In the genomic region with DNA sequence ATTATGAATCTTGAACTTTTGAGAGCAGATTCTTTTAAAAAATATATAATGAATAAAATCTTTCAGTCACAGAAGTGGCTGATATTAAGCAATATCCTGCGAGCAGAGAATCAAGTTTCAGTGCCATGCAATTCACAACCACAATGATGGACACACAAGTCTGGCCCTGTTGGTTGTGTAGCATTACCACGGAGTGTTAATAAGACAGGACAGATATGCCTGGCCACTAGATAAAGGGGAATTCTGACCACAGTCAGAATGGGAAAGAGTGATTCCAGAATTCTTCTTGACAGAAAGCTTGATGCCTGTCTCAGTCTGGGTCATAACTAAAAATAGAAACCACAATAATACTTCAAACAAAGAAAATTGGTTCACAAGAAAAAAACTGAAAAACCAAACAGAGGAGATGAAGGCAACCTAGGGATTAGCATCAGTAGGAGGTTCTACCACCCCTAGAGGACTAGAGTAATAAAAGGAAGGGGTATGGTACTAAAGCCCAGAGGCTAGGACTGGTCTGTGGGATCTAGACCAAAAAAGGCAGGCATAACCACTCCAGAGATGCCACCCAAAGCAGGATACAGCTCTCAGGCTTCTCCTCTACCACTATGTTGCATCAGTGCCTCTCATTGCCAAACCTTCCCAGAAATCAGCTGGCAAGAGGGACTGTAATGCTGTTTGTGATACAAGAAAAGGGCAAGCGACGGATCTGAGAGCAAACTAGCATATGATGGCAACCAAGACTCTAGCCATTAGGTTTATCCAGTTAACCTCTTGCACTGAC, we compare ENCODE assay signal across 21 cellular contexts. TPM values are rescaled to one million over a fixed set of nuclear protein-coding genes. Genes with fewer than 3 reads are reported as not detected.
DNase-seq lines count a peak whose midpoint lies in the region; ATAC-seq, FAIRE-seq and TF ChIP-seq lines count a peak whose summit lies in the region.
"Had no signal": no experiment of that assay in that cellular context is flagged by ENCODE, and none has a peak within 500 bp of the region (broad histone marks: within the 10 kb centered on the region; RNA-seq: fewer than 3 reads in every experiment).

No MANE protein-coding gene starts in this region.

- no peak overlapping the region for H3K4me2 ChIP-seq in astrocyte (ENCODE audit: low read length)

- no peak overlapping the region for H3K27ac Mint-ChIP-seq in astrocyte (ENCODE audit: unreplicated experiment)
- H3K27ac Mint-ChIP-seq in activated CD8-positive, alpha-beta memory T cell treated with anti-CD3 and anti-CD28 coated beads, Interleukin-2, amount 10 ng/mL, durations not matched to agents 7 days and 5 days = no peak overlapping the region
- H3K27ac Mint-ChIP-seq: activated naive CD8-positive, alpha-beta T cell treated with anti-CD3 and anti-CD28 coated beads, Interleukin-2, amount 10 ng/mL, durations not matched to agents 7 days and 5 days; activated T-helper 1 cell treated with anti-CD3 and anti-CD28 coated beads, Interleukin-12 subunit alpha, Interleukin-12 subunit beta, Interleukin-2, Interleukin-4 antibody, amounts not matched to agents 30 ng/mL and 10 ng/mL and 1 ng/mL, durations not matched to agents 14 hours and 24 hours and 36 hours; CD4-positive, alpha-beta memory T cell; nephron progenitor cell; stimulated activated naive B cell treated with anti-CD40 and anti-IgM and Interleukin-4, amounts not matched to agents 10 μg/mL and 1 μg/mL and 100 μg/mL, for 72 hours had no signal

- H2AFZ ChIP-seq in astrocyte (ENCODE audit: low read depth, low read length) = no peak overlapping the region

- no peaks in the 10 kb centered on the region for H3K9me3 ChIP-seq in astrocyte (ENCODE audit: insufficient read depth, low read depth, low read length)
- H3K9me3 ChIP-seq in right cardiac atrium (ENCODE audit: control insufficient read depth, low read length) = no peaks in the 10 kb centered on the region
- H3K9me3 ChIP-seq: transverse colon had no signal

- no peak overlapping the region for H3K9ac ChIP-seq in astrocyte (ENCODE audit: low read length)

- ATAC-seq in GM19395 (IDR thresholded peaks at IDR 0.05; ENCODE audit: unreplicated experiment) = peak; percentile 55
- peak; percentile 28 to 38 for ATAC-seq in right cardiac atrium
- no peak for ATAC-seq in activated CD8-positive, alpha-beta memory T cell treated with anti-CD3 and anti-CD28 coated beads, Interleukin-2, amount 10 ng/mL, durations not matched to agents 7 days and 5 days

- H3K27me3 ChIP-seq in astrocyte (ENCODE audit: insufficient read depth, low read length) = no peaks in the 10 kb centered on the region
- H3K27me3 ChIP-seq in right cardiac atrium (ENCODE audit: control insufficient read depth, insufficient read depth) = no peaks in the 10 kb centered on the region
- H3K27me3 ChIP-seq: cardiac muscle cell, transverse colon had no signal

- H3K36me3 Mint-ChIP-seq in astrocyte (ENCODE audit: low read depth, unreplicated experiment) = no peaks in the 10 kb centered on the region
- no peaks in the 10 kb centered on the region for H3K36me3 Mint-ChIP-seq in activated CD8-positive, alpha-beta memory T cell treated with anti-CD3 and anti-CD28 coated beads, Interleukin-2, amount 10 ng/mL, durations not matched to agents 7 days and 5 days
- H3K36me3 Mint-ChIP-seq: activated naive CD8-positive, alpha-beta T cell treated with anti-CD3 and anti-CD28 coated beads, Interleukin-2, amount 10 ng/mL, durations not matched to agents 7 days and 5 days; CD4-positive, alpha-beta memory T cell; stimulated activated naive B cell treated with anti-CD40 and anti-IgM and Interleukin-4, amounts not matched to agents 10 μg/mL and 1 μg/mL and 100 μg/mL, for 72 hours had no signal

- H3K79me2 ChIP-seq in astrocyte (ENCODE audit: insufficient read depth, low read length) = no peaks in the 10 kb centered on the region

- no peaks in the 10 kb centered on the region for H3K36me3 ChIP-seq in astrocyte (ENCODE audit: insufficient read depth, low read length)
- H3K36me3 ChIP-seq: cardiac muscle cell, transverse colon had no signal

- H3K4me1 ChIP-seq in astrocyte (ENCODE audit: insufficient read depth, low read length) (no peaks in the 10 kb centered on the region), right cardiac atrium (ENCODE audit: control insufficient read depth, insufficient read depth, low read length) (peaks cover 6% of the 10 kb centered on the region)

- FAIRE-seq in astrocyte (lab: Jason Lieb, UNC) = no peak
- FAIRE-seq: GM19239 had no signal

- no peaks in the 10 kb centered on the region for H3K27me3 Mint-ChIP-seq in astrocyte (ENCODE audit: low read depth, unreplicated experiment)
- no peaks in the 10 kb centered on the region for H3K27me3 Mint-ChIP-seq in activated CD8-positive, alpha-beta memory T cell treated with anti-CD3 and anti-CD28 coated beads, Interleukin-2, amount 10 ng/mL, durations not matched to agents 7 days and 5 days
- H3K27me3 Mint-ChIP-seq: activated naive CD8-positive, alpha-beta T cell treated with anti-CD3 and anti-CD28 coated beads, Interleukin-2, amount 10 ng/mL, durations not matched to agents 7 days and 5 days; stimulated activated naive B cell treated with anti-CD40 and anti-IgM and Interleukin-4, amounts not matched to agents 10 μg/mL and 1 μg/mL and 100 μg/mL, for 72 hours had no signal

- H3K9me3 Mint-ChIP-seq in astrocyte (ENCODE audit: unreplicated experiment) = no peaks in the 10 kb centered on the region
- no peaks in the 10 kb centered on the region for H3K9me3 Mint-ChIP-seq in activated CD8-positive, alpha-beta memory T cell treated with anti-CD3 and anti-CD28 coated beads, Interleukin-2, amount 10 ng/mL, durations not matched to agents 7 days and 5 days (ENCODE audit: low read depth)
- H3K9me3 Mint-ChIP-seq: activated naive CD8-positive, alpha-beta T cell treated with anti-CD3 and anti-CD28 coated beads, Interleukin-2, amount 10 ng/mL, durations not matched to agents 7 days and 5 days; activated T-helper 1 cell treated with anti-CD3 and anti-CD28 coated beads, Interleukin-12 subunit alpha, Interleukin-12 subunit beta, Interleukin-2, Interleukin-4 antibody, amounts not matched to agents 30 ng/mL and 10 ng/mL and 1 ng/mL, durations not matched to agents 14 hours and 24 hours and 36 hours; CD4-positive, alpha-beta memory T cell; stimulated activated naive B cell treated with anti-CD40 and anti-IgM and Interleukin-4, amounts not matched to agents 10 μg/mL and 1 μg/mL and 100 μg/mL, for 72 hours had no signal

- CTCF ChIA-PET in activated CD8-positive, alpha-beta memory T cell treated with anti-CD3 and anti-CD28 coated beads, Interleukin-2, amount 10 ng/mL, durations not matched to agents 7 days and 5 days (lab: Charles Lee) = no interaction called here

- H3K27ac ChIP-seq in astrocyte (ENCODE audit: low read depth, low read length) (no peak overlapping the region), right cardiac atrium (ENCODE audit: low read length) (peak overlapping the region; percentile 5)
- H3K27ac ChIP-seq: cardiac muscle cell, transverse colon had no signal

- no peak for TF ChIP-seq CTCF in AG09309 (IDR thresholded peaks at IDR 0.05; ENCODE audit: control insufficient read depth, insufficient read depth, low read depth, low read length, missing control alignments)
- no peak for TF ChIP-seq CTCF in astrocyte (IDR thresholded peaks at IDR 0.05; ENCODE audit: insufficient read depth, low read depth, low read length)

- intact Hi-C loops in right cardiac atrium (cut with DNase I) = no loop called here

- WGBS in right cardiac atrium = 58% methylated on average over 4 of the region's 4 CpGs

- H4K20me1 ChIP-seq in astrocyte (ENCODE audit: insufficient read depth, low read length) = no peaks in the 10 kb centered on the region

- H3K4me1 Mint-ChIP-seq in astrocyte (ENCODE audit: low read depth, unreplicated experiment) = no peaks in the 10 kb centered on the region
- H3K4me1 Mint-ChIP-seq in activated CD8-positive, alpha-beta memory T cell treated with anti-CD3 and anti-CD28 coated beads, Interleukin-2, amount 10 ng/mL, durations not matched to agents 7 days and 5 days = no peaks in the 10 kb centered on the region
- H3K4me1 Mint-ChIP-seq: activated naive CD8-positive, alpha-beta T cell treated with anti-CD3 and anti-CD28 coated beads, Interleukin-2, amount 10 ng/mL, durations not matched to agents 7 days and 5 days; CD4-positive, alpha-beta memory T cell; nephron progenitor cell; stimulated activated naive B cell treated with anti-CD40 and anti-IgM and Interleukin-4, amounts not matched to agents 10 μg/mL and 1 μg/mL and 100 μg/mL, for 72 hours had no signal

- no peak overlapping the region for H3K4me3 Mint-ChIP-seq in astrocyte (ENCODE audit: unreplicated experiment)
- no peak overlapping the region for H3K4me3 Mint-ChIP-seq in activated CD8-positive, alpha-beta memory T cell treated with anti-CD3 and anti-CD28 coated beads, Interleukin-2, amount 10 ng/mL, durations not matched to agents 7 days and 5 days
- H3K4me3 Mint-ChIP-seq: activated naive CD8-positive, alpha-beta T cell treated with anti-CD3 and anti-CD28 coated beads, Interleukin-2, amount 10 ng/mL, durations not matched to agents 7 days and 5 days; activated T-helper 1 cell treated with anti-CD3 and anti-CD28 coated beads, Interleukin-12 subunit alpha, Interleukin-12 subunit beta, Interleukin-2, Interleukin-4 antibody, amounts not matched to agents 30 ng/mL and 10 ng/mL and 1 ng/mL, durations not matched to agents 14 hours and 24 hours and 36 hours; CD4-positive, alpha-beta memory T cell; nephron progenitor cell; stimulated activated naive B cell treated with anti-CD40 and anti-IgM and Interleukin-4, amounts not matched to agents 10 μg/mL and 1 μg/mL and 100 μg/mL, for 72 hours had no signal

- H3K4me3 ChIP-seq in AG09309 (ENCODE audit: control insufficient read depth, low read depth, low read length) = no peak overlapping the region
- no peak overlapping the region for H3K4me3 ChIP-seq in astrocyte (ENCODE audit: insufficient read depth, low read depth, low read length)
- no peak overlapping the region for H3K4me3 ChIP-seq in right cardiac atrium (ENCODE audit: low read length)
- H3K4me3 ChIP-seq: cardiac muscle cell, transverse colon had no signal

- DNase-seq in AG09309 (ENCODE audit: low read depth) = peak; percentile 45
- peak; percentile 82 for DNase-seq in astrocyte (ENCODE audit: low read depth)
- no peak for DNase-seq in right cardiac atrium
- no peak for DNase-seq in NCI-H748 (lab: John Stamatoyannopoulos, UW; ENCODE audit: unreplicated experiment)
- DNase-seq in D341Med (ENCODE audit: low spot score) = no peak
- DNase-seq in activated CD8-positive, alpha-beta memory T cell treated with anti-CD3 and anti-CD28 coated beads, Interleukin-2, amount 10 ng/mL, durations not matched to agents 7 days and 5 days = no peak
- DNase-seq in ecto neural progenitor cell (ENCODE audit: low spot score) = no peak
- DNase-seq: activated naive CD8-positive, alpha-beta T cell treated with anti-CD3 and anti-CD28 coated beads, Interleukin-2, amount 10 ng/mL, durations not matched to agents 7 days and 5 days; CD4-positive, alpha-beta memory T cell; glutamatergic neuron; HCEC 1CT; KBM-7; NCI-H1105; NCI-H748 treated with DMSO at 0.1 percent for 48 hours; nephron progenitor cell; stimulated activated naive B cell treated with anti-CD40 and anti-IgM and Interleukin-4, amounts not matched to agents 10 μg/mL and 1 μg/mL and 100 μg/mL, for 72 hours; transverse colon had no signal

RNA-seq across cellular contexts. Expression of a gene that starts 59.0 kb away (rescaled TPM):
- total RNA-seq in astrocyte = 4.1 and 5.2 TPM in 2 replicates
- 10 to 100 TPM; 32.8 to 51.3 (median 40.3) TPM for total RNA-seq in right cardiac atrium
- 10.1 TPM for polyA plus RNA-seq in right cardiac atrium
- under 1 TPM in 1 of 2 experiments, not detected in 1; 0.05 TPM for total RNA-seq in activated CD8-positive, alpha-beta memory T cell treated with anti-CD3 and anti-CD28 coated beads, Interleukin-2, amount 10 ng/mL, durations not matched to agents 7 days and 5 days
- total RNA-seq: activated naive CD8-positive, alpha-beta T cell treated with anti-CD3 and anti-CD28 coated beads, Interleukin-2, amount 10 ng/mL, durations not matched to agents 7 days and 5 days; activated T-helper 1 cell treated with anti-CD3 and anti-CD28 coated beads, Interleukin-12 subunit alpha, Interleukin-12 subunit beta, Interleukin-2, Interleukin-4 antibody, amounts not matched to agents 30 ng/mL and 10 ng/mL and 1 ng/mL, durations not matched to agents 14 hours and 24 hours and 36 hours; CD4-positive, alpha-beta memory T cell had no signal
- polyA plus RNA-seq: CD4-positive, alpha-beta memory T cell had no signal

Comparison
In these comparisons a context has a peak if more than half of its experiments do, and no peak if none do; other contexts are left out.
1. DNase-seq: peak in AG09309 (single experiment) and astrocyte (single experiment); none in right cardiac atrium (0 of 3), NCI-H748 (single experiment), D341Med (single experiment), activated CD8-positive, alpha-beta memory T cell treated with anti-CD3 and anti-CD28 coated beads, Interleukin-2, amount 10 ng/mL, durations not matched to agents 7 days and 5 days (single experiment) and ecto neural progenitor cell (single experiment).